In the genomic region with DNA sequence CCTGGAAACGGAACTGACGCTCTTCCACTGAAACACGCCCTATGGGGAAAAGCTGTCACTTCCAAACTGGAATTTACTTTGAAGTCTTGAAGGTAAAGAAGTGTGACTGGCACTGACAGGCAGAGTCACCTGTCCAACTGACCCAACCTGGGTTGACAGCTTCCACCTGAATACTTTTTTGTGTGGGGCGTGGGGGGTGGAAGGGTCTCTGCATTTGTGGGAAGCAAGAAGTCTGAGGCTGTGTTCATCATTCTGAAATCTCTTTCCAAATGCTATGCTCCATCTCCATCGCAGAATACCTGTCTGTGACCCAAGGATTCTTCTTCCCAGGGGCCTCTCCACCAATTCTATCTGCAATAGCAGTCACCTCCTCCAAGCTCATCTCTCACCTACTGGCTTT, we compare ENCODE assay signal across 17 cellular contexts. TPM values are rescaled to one million over a fixed set of nuclear protein-coding genes. Genes with fewer than 3 reads are reported as not detected.
A peak's percentile ranks its signal among the peaks of the same experiment; 100 is the strongest.
DNase-seq lines count a peak whose midpoint lies in the region; ATAC-seq and TF ChIP-seq lines count a peak whose summit lies in the region.
"Had no signal": no experiment of that assay in that cellular context is flagged by ENCODE, and none has a peak within 500 bp of the region (broad histone marks: within the 10 kb centered on the region; RNA-seq: fewer than 3 reads in every experiment).

No MANE protein-coding gene starts in this region.

- H3K79me2 ChIP-seq in H9 (ENCODE audit: insufficient read depth, low read length) (no peaks in the 10 kb centered on the region), neural progenitor cell (ENCODE audit: low read depth) (no peaks in the 10 kb centered on the region)

- H3K4me1 Mint-ChIP-seq in H9 (peaks cover 14 to 15% of the 10 kb centered on the region in 2 experiments), chondrocyte (ENCODE audit: low read depth) (no peaks in the 10 kb centered on the region), neural progenitor cell (peaks cover 18% of the 10 kb centered on the region)

- no peaks in the 10 kb centered on the region for H3K27me3 Mint-ChIP-seq in H9 (ENCODE audit: low read depth)
- no peaks in the 10 kb centered on the region for H3K27me3 Mint-ChIP-seq in chondrocyte (ENCODE audit: low read depth)
- H3K27me3 Mint-ChIP-seq in neural progenitor cell (ENCODE audit: insufficient read depth, low read depth): peaks cover 4% of the 10 kb centered on the region

- no peak overlapping the region for H3K18ac ChIP-seq in H9 (ENCODE audit: insufficient read length, low read depth, low read length)

- no peak for ATAC-seq in HG03097 (IDR thresholded peaks at IDR 0.05; ENCODE audit: low FRiP score, unreplicated experiment)
- ATAC-seq: CD8-positive, alpha-beta T cell had no signal

- H3K4me3 ChIP-seq in neural progenitor cell: no peak overlapping the region
- H3K4me3 ChIP-seq: GM23248 had no signal

- H3K9me3 ChIP-seq in H9 (ENCODE audit: control insufficient read depth, low read depth, low read length): no peaks in the 10 kb centered on the region
- H3K9me3 ChIP-seq in neural progenitor cell (ENCODE audit: low read depth): no peaks in the 10 kb centered on the region

- H2BK20ac ChIP-seq in H9 (ENCODE audit: low read depth, low read length, poor library complexity, severe bottlenecking): no peak overlapping the region

- H3K27me3 ChIP-seq in H9 (ENCODE audit: insufficient read depth, low read length) (no peaks in the 10 kb centered on the region), neural progenitor cell (no peaks in the 10 kb centered on the region)

- H3K23ac ChIP-seq in H9 (ENCODE audit: insufficient read length, low read depth, low read length): no peak overlapping the region

- H3K9me3 Mint-ChIP-seq in H9 (no peaks in the 10 kb centered on the region), chondrocyte (ENCODE audit: low read depth) (no peaks in the 10 kb centered on the region), neural progenitor cell (no peaks in the 10 kb centered on the region)
- H3K9me3 Mint-ChIP-seq: CD8-positive, alpha-beta T cell had no signal

- DNase-seq in H9: peak; percentile 6
- DNase-seq in chondrocyte (ENCODE audit: low spot score): peak; percentile 19
- DNase-seq in neural progenitor cell (ENCODE audit: low spot score): peak; percentile 0
- no peak for DNase-seq in NCI-H82 (lab: John Stamatoyannopoulos, UW)
- DNase-seq in NCI-H1417 treated with DMSO at 0.1 percent for 48 hours (lab: John Stamatoyannopoulos, UW): no peak
- DNase-seq in middle frontal gyrus (ENCODE audit: extremely low spot score, low spot score): no peak
- DNase-seq: ACHN; Calu3; CD8-positive, alpha-beta T cell; DMS79 treated with DMSO at 0.1 percent for 48 hours; GF-D8; GM23248; HCEC 1CT had no signal

- H2AK5ac ChIP-seq in H9 (ENCODE audit: insufficient read length, low read length): no peak overlapping the region

- H3K36me3 ChIP-seq in neural progenitor cell: no peaks in the 10 kb centered on the region

- H2AFZ ChIP-seq in H9 (ENCODE audit: low read length) (no peak overlapping the region), neural progenitor cell (replicated peaks) (no peak overlapping the region)
- H2AFZ ChIP-seq: GM23248 had no signal

- H3K4me2 ChIP-seq in H9 (ENCODE audit: insufficient read depth, insufficient read length, low read length): no peak overlapping the region
- H3K4me2 ChIP-seq in neural progenitor cell: no peak overlapping the region

- no peak overlapping the region for H3K14ac ChIP-seq in H9 (ENCODE audit: insufficient read depth, low read length)

- no peak overlapping the region for H3T11ph ChIP-seq in H9 (ENCODE audit: low read length)

- H3K27ac ChIP-seq in H9 (ENCODE audit: insufficient read length, low read depth, low read length) (no peak overlapping the region), neural progenitor cell (no peak overlapping the region)
- H3K27ac ChIP-seq: GM23248, HL-60 had no signal

- H2BK15ac ChIP-seq in H9 (ENCODE audit: low read depth, low read length): no peak overlapping the region

- no peak overlapping the region for H2BK120ac ChIP-seq in H9 (ENCODE audit: low read depth, low read length, poor library complexity, severe bottlenecking)

- no peak overlapping the region for H4K5ac ChIP-seq in H9 (ENCODE audit: insufficient read length, low read depth, low read length)

- no peak overlapping the region for H3K56ac ChIP-seq in H9 (ENCODE audit: insufficient read length, low read depth, low read length)

- H3K36me3 Mint-ChIP-seq in H9 (ENCODE audit: insufficient read depth in 1 of 3, low read depth in 3 of 3): peaks cover 5 to 40% (median 34%) of the 10 kb centered on the region in 3 experiments; a peak in 6 of 7 replicates
- H3K36me3 Mint-ChIP-seq in chondrocyte (ENCODE audit: low read depth): peaks cover 5% of the 10 kb centered on the region
- peaks cover 10% of the 10 kb centered on the region for H3K36me3 Mint-ChIP-seq in neural progenitor cell

- H3K27ac Mint-ChIP-seq in H9: no peak overlapping the region
- no peak overlapping the region for H3K27ac Mint-ChIP-seq in chondrocyte (ENCODE audit: unreplicated experiment)
- no peak overlapping the region for H3K27ac Mint-ChIP-seq in neural progenitor cell
- H3K27ac Mint-ChIP-seq: CD8-positive, alpha-beta T cell had no signal

- H3K4me3 Mint-ChIP-seq in H9: no peak overlapping the region
- H3K4me3 Mint-ChIP-seq in chondrocyte (ENCODE audit: unreplicated experiment): no peak overlapping the region
- no peak overlapping the region for H3K4me3 Mint-ChIP-seq in neural progenitor cell
- H3K4me3 Mint-ChIP-seq: CD8-positive, alpha-beta T cell had no signal

- no peak overlapping the region for H3K4ac ChIP-seq in H9 (ENCODE audit: low read depth, low read length)

- H3K4me1 ChIP-seq in H9 (ENCODE audit: insufficient read depth, low read length) (no peaks in the 10 kb centered on the region), neural progenitor cell (no peaks in the 10 kb centered on the region)

- no peak overlapping the region for H2BK5ac ChIP-seq in H9 (ENCODE audit: insufficient read length, low read length)

- no CpG with 5 or more reads among the region's 5 CpGs for WGBS in H9 (ENCODE audit: extremely low coverage, insufficient read length, low lambda C conversion rate)

- no peak overlapping the region for H3K9ac ChIP-seq in H9 (ENCODE audit: extremely low read depth, insufficient read length, low read length)
- H3K9ac ChIP-seq in neural progenitor cell: no peak overlapping the region
- H3K9ac ChIP-seq: GM23248 had no signal

- H4K8ac ChIP-seq in H9 (replicated peaks; ENCODE audit: insufficient read length, low read depth, low read length): no peak overlapping the region

- no peaks in the 10 kb centered on the region for H3K79me1 ChIP-seq in H9 (ENCODE audit: insufficient read depth, low read depth, low read length, poor library complexity, severe bottlenecking)

- H4K91ac ChIP-seq in H9 (ENCODE audit: insufficient read length, low read depth, low read length): no peak overlapping the region

- TF ChIP-seq CTCF in H9 (conservative IDR thresholded peaks at IDR 0.05): no peak
- TF ChIP-seq CTCF in chondrocyte (IDR thresholded peaks at IDR 0.05): no peak
- TF ChIP-seq CTCF in neural progenitor cell (IDR thresholded peaks at IDR 0.05): no peak

- H2BK12ac ChIP-seq in H9 (ENCODE audit: insufficient read length, low read depth, low read length): no peak overlapping the region

- H4K20me1 ChIP-seq in H9 (ENCODE audit: control insufficient read depth, insufficient read depth, insufficient read length): no peaks in the 10 kb centered on the region
- H4K20me1 ChIP-seq in neural progenitor cell (ENCODE audit: low read depth): no peaks in the 10 kb centered on the region

- no peaks in the 10 kb centered on the region for H3F3A ChIP-seq in neural progenitor cell (ENCODE audit: low read depth)

- no peaks in the 10 kb centered on the region for H3K23me2 ChIP-seq in H9 (ENCODE audit: insufficient read length, low read depth, low read length, poor library complexity, severe bottlenecking)

RNA-seq across cellular contexts. Expression of gene IFT27, which starts 7.8 kb away (rescaled TPM):
- total RNA-seq in H9 (2021) (40.7 and 43.4 TPM in 2 replicates), chondrocyte (23.0 to 31.4 TPM (median 24.4 TPM) in 3 replicates), neural progenitor cell (ENCODE audit: low replicate concordance) (31.7 and 37.1 TPM in 2 replicates)

RNA-seq across cellular contexts. Expression of gene PVALB, which starts 48.7 kb away (rescaled TPM):
- total RNA-seq in H9 (2021) (2.7 and 3.0 TPM in 2 replicates), chondrocyte (not detected in 3 replicates), neural progenitor cell (ENCODE audit: low replicate concordance) (not detected in 2 replicates)
- total RNA-seq: Calu3; CD8-positive, alpha-beta T cell; GM23248; H4; HT1080 had no signal

Comparison
In these comparisons a context has a peak if more than half of its experiments do, and no peak if none do; other contexts are left out.
1. DNase-seq: peak in H9 (single experiment), chondrocyte (single experiment) and neural progenitor cell (single experiment); none in NCI-H82 (single experiment), NCI-H1417 treated with DMSO at 0.1 percent for 48 hours (single experiment) and middle frontal gyrus (single experiment).